ENCODE assay signal across 12 cellular contexts in the genomic region with DNA sequence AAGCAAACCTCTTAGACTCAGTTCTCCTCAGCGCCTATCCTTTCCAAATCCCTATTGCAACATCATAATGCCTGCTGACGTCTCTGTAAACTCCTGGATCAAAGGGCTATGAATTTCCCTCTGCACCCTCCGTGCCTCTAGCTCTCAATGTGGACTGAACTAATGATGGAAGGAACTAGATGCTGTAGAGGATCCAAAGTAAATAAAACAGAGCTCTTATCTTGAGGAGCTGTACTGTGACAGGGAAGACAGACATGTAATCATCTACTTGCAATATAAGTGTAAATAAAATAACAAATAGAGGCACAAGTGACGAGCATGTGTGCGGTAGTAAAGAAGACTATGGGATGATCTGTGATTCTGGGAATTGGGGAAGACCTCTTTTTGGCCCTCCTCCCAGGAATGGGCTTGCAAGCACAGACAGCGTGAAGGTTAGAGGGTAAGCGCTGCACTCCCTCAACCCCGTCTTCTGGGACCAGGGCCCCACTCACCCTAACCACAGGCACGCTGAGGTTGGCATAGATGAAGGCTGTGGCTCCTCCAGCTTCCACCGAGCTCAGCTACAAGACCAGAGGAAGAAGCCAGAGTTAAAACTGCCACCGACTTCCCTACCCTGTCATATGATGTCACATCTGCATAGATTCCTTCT. TPM values are rescaled to one million over a fixed set of nuclear protein-coding genes. Genes with fewer than 3 reads are reported as not detected.
DNase-seq lines count a peak whose midpoint lies in the region; ATAC-seq and TF ChIP-seq lines count a peak whose summit lies in the region.
"Had no signal": no experiment of that assay in that cellular context is flagged by ENCODE, and none has a peak within 500 bp of the region (broad histone marks: within the 10 kb centered on the region; RNA-seq: fewer than 3 reads in every experiment).

No MANE protein-coding gene starts in this region.

- no peaks in the 10 kb centered on the region for H3K27me3 ChIP-seq in CD8-positive, alpha-beta T cell (ENCODE audit: insufficient read depth, low read length)
- H3K27me3 ChIP-seq in KMS-11 (ENCODE audit: insufficient read depth, low read depth): no peaks in the 10 kb centered on the region

- no peaks in the 10 kb centered on the region for H4K20me1 ChIP-seq in KMS-11 (ENCODE audit: insufficient read depth)
- no peaks in the 10 kb centered on the region for H4K20me1 ChIP-seq in OCI-LY7 (ENCODE audit: insufficient read depth, low read length)

- ATAC-seq in CD8-positive, alpha-beta T cell: peak; percentile 46
- ATAC-seq in mucosa of descending colon: peak; percentile 33

- H3K79me2 ChIP-seq in KMS-11 (ENCODE audit: insufficient read depth, low read depth): no peaks in the 10 kb centered on the region
- H3K79me2 ChIP-seq in OCI-LY7 (ENCODE audit: insufficient read depth, low read depth, low read length): no peaks in the 10 kb centered on the region
- H3K79me2 ChIP-seq: parathyroid adenoma had no signal

- intact Hi-C loops in CD8-positive, alpha-beta T cell (cut with DNase I, micrococcal nuclease): no loop called here
- intact Hi-C loops in mucosa of descending colon (cut with DNase I, micrococcal nuclease) (no loop called here), OCI-LY7 (cut with micrococcal nuclease; ENCODE audit: unreplicated experiment) (no loop called here)

- H3K4me3 Mint-ChIP-seq in CD8-positive, alpha-beta T cell: no peak overlapping the region

- H3K4me1 ChIP-seq in CD8-positive, alpha-beta T cell (ENCODE audit: insufficient read depth, low read length): peaks cover 13% of the 10 kb centered on the region
- H3K4me1 ChIP-seq in KMS-11 (ENCODE audit: low read depth, poor library complexity, severe bottlenecking): peaks cover 18% of the 10 kb centered on the region
- H3K4me1 ChIP-seq in mucosa of descending colon (ENCODE audit: low read depth): no peaks in the 10 kb centered on the region
- H3K4me1 ChIP-seq in OCI-LY7 (ENCODE audit: insufficient read depth, low read length, poor library complexity, severe bottlenecking): no peaks in the 10 kb centered on the region
- H3K4me1 ChIP-seq: heart left ventricle, parathyroid adenoma had no signal

- no peaks in the 10 kb centered on the region for H3K36me3 ChIP-seq in CD8-positive, alpha-beta T cell (ENCODE audit: insufficient read depth, low read length)
- H3K36me3 ChIP-seq in KMS-11 (ENCODE audit: insufficient read depth) (no peaks in the 10 kb centered on the region), mucosa of descending colon (ENCODE audit: low read depth) (no peaks in the 10 kb centered on the region), OCI-LY7 (ENCODE audit: insufficient read depth, low read length) (no peaks in the 10 kb centered on the region)
- H3K36me3 ChIP-seq: heart left ventricle had no signal

- CTCF ChIA-PET in CD8-positive, alpha-beta T cell (lab: Charles Lee): interaction anchor here (1.2 to 3.0 kb wide), 4 partner anchors 8 to 14 kb away, joined by 3 to 18 read pairs (median 4); no protein-coding TSS in a partner anchor
- CTCF ChIA-PET in OCI-LY7 (lab: Charles Lee; ENCODE audit: unreplicated experiment): no interaction called here

- H3K4me3 ChIP-seq in CD8-positive, alpha-beta T cell (ENCODE audit: low read depth, low read length): no peak overlapping the region
- H3K4me3 ChIP-seq in KMS-11 (IDR thresholded peaks at IDR 0.05; ENCODE audit: insufficient read depth, low read depth, low read length) (no peak overlapping the region), mucosa of descending colon (no peak overlapping the region), OCI-LY7 (ENCODE audit: low read depth, low read length, poor library complexity, severe bottlenecking) (no peak overlapping the region)
- H3K4me3 ChIP-seq: heart left ventricle had no signal

- BruUV-seq in OCI-LY7 (replicated peaks; lab: Mats Ljungman, UMichigan): no TSS peak

- TF ChIP-seq CTCF in CD8-positive, alpha-beta T cell (IDR thresholded peaks at IDR 0.05): no peak
- TF ChIP-seq CTCF in KMS-11 (conservative IDR thresholded peaks at IDR 0.05; ENCODE audit: low read depth, low read length) (no peak), mucosa of descending colon (IDR thresholded peaks at IDR 0.05) (no peak), OCI-LY7 (conservative IDR thresholded peaks at IDR 0.05; ENCODE audit: low read length) (no peak)

- H3K4me1 Mint-ChIP-seq in CD8-positive, alpha-beta T cell (ENCODE audit: low read depth): peaks cover 19% of the 10 kb centered on the region

- no peaks in the 10 kb centered on the region for H3K9me3 ChIP-seq in CD8-positive, alpha-beta T cell (ENCODE audit: low read length)
- H3K9me3 ChIP-seq in mucosa of descending colon (no peaks in the 10 kb centered on the region), OCI-LY7 (ENCODE audit: low read length) (no peaks in the 10 kb centered on the region)
- H3K9me3 ChIP-seq: heart left ventricle had no signal

- no peak overlapping the region for H3K27ac ChIP-seq in CD8-positive, alpha-beta T cell (ENCODE audit: low read depth, low read length)
- H3K27ac ChIP-seq in KMS-11 (no peak overlapping the region), OCI-LY7 (ENCODE audit: low read depth, low read length, poor library complexity, severe bottlenecking) (no peak overlapping the region)
- H3K27ac ChIP-seq: heart left ventricle, parathyroid adenoma had no signal

- peaks cover 12% of the 10 kb centered on the region for H3K27me3 Mint-ChIP-seq in CD8-positive, alpha-beta T cell (ENCODE audit: low read depth)

- POLR2A ChIA-PET in CD8-positive, alpha-beta T cell (lab: Charles Lee): interaction anchor here (1.0 kb wide), 1 partner anchor 37 kb away, joined by 4 read pairs; no protein-coding TSS in a partner anchor
- POLR2A ChIA-PET in OCI-LY7 (lab: Charles Lee): no interaction called here

- no peaks in the 10 kb centered on the region for H3K9me3 Mint-ChIP-seq in CD8-positive, alpha-beta T cell

- no peaks in the 10 kb centered on the region for H3K36me3 Mint-ChIP-seq in CD8-positive, alpha-beta T cell

- DNase-seq in CD8-positive, alpha-beta T cell: peak in 3 of 7 experiments; percentile 3 to 48 (median 10)
- DNase-seq in amniotic epithelial cell (ENCODE audit: low read depth) (peak; percentile 97), mucosa of descending colon (no peak), OCI-LY7 (ENCODE audit: low spot score) (no peak), Ammon's horn (ENCODE audit: low spot score) (no peak), SIG-M5 (lab: John Stamatoyannopoulos, UW) (no peak)
- DNase-seq: DMS153; heart left ventricle; NCI-H446; stimulated activated CD4-positive, alpha-beta T cell treated with anti-CD3 and anti-CD28 coated beads, Interleukin-4, amount 100 ng/mL, for 24 hours had no signal

- H3K9me2 ChIP-seq in OCI-LY7 (ENCODE audit: insufficient read depth, low read length): no peaks in the 10 kb centered on the region

- no peak overlapping the region for H3K27ac Mint-ChIP-seq in CD8-positive, alpha-beta T cell

- no peak overlapping the region for H2AFZ ChIP-seq in KMS-11 (ENCODE audit: low read depth)
- H2AFZ ChIP-seq in OCI-LY7 (ENCODE audit: low read length): no peak overlapping the region
- H2AFZ ChIP-seq: parathyroid adenoma had no signal

- no peak overlapping the region for H3K9ac ChIP-seq in KMS-11
- H3K9ac ChIP-seq: parathyroid adenoma had no signal

- H3K4me2 ChIP-seq in KMS-11 (peak overlapping the region; percentile 35), OCI-LY7 (ENCODE audit: low read length) (no peak overlapping the region)

RNA-seq across cellular contexts. Expression of gene P4HA3, which starts 42.2 kb away (rescaled TPM):
- total RNA-seq in CD8-positive, alpha-beta T cell: not detected
- total RNA-seq in mucosa of descending colon (under 1 TPM; 0.28 to 0.46 (median 0.34) TPM), OCI-LY7 (2022) (not detected in 2 replicates)
- not detected in 2 replicates for total RNA-seq in OCI-LY7 (2014; rRNA removed; shearing (Covaris generic))
